ENCODE assay signal across 17 cellular contexts in genomic region chr2:107068502-107068901, GRCh38.
DNase-seq lines count a peak whose midpoint lies in the region; ATAC-seq, FAIRE-seq and TF ChIP-seq lines count a peak whose summit lies in the region.
"Had no signal": no experiment of that assay in that cellular context is flagged by ENCODE, and none has a peak within 500 bp of the region (broad histone marks: within the 10 kb centered on the region; RNA-seq: fewer than 3 reads in every experiment).

No MANE protein-coding gene starts in this region.

- H3K9me3 Mint-ChIP-seq in GM23338, result no peaks in the 10 kb centered on the region
- H3K9me3 Mint-ChIP-seq in nephron progenitor cell, result no peaks in the 10 kb centered on the region
- H3K9me3 Mint-ChIP-seq in type B pancreatic cell, result no peaks in the 10 kb centered on the region

- peak overlapping the region; percentile 33 for H2AFZ ChIP-seq in GM23338
- H2AFZ ChIP-seq: GM23248 had no signal

- H3K4me3 ChIP-seq in GM23338, result no peak overlapping the region
- H3K4me3 ChIP-seq: BLaER1 treated with 17β-estradiol and CSF1 and Interleukin-3, amounts not matched to agents 10 nM and 100 nM; GM12878; GM23248 had no signal

- H4K20me1 ChIP-seq in GM23338 (replicated peaks; ENCODE audit: insufficient read depth), result no peaks in the 10 kb centered on the region
- H4K20me1 ChIP-seq: BLaER1 treated with 17β-estradiol and CSF1 and Interleukin-3, amounts not matched to agents 10 nM and 100 nM had no signal

- no peak overlapping the region for H3K4me2 ChIP-seq in GM23338
- H3K4me2 ChIP-seq: BLaER1 treated with 17β-estradiol and CSF1 and Interleukin-3, amounts not matched to agents 10 nM and 100 nM had no signal

- H3K27me3 Mint-ChIP-seq in GM23338 (ENCODE audit: insufficient read depth, low read depth, poor library complexity) (peaks cover 3% of the 10 kb centered on the region), nephron progenitor cell (ENCODE audit: low read depth, poor library complexity) (peaks cover 3% of the 10 kb centered on the region), type B pancreatic cell (peaks cover 2% of the 10 kb centered on the region)
- H3K27me3 Mint-ChIP-seq: CD4-positive, CD25-positive, alpha-beta regulatory T cell had no signal

- TF ChIP-seq CTCF in GM23338 (conservative IDR thresholded peaks at IDR 0.05; ENCODE audit: low read depth in 2 of 2) (no peak), nephron progenitor cell (IDR thresholded peaks at IDR 0.05) (no peak), type B pancreatic cell (conservative IDR thresholded peaks at IDR 0.05) (no peak)

- H3K4me1 Mint-ChIP-seq in GM23338 (peaks cover 11% of the 10 kb centered on the region; the same call in 2 of the 3 replicates), nephron progenitor cell (peaks cover 78% of the 10 kb centered on the region), type B pancreatic cell (ENCODE audit: unreplicated experiment) (peaks cover 33% of the 10 kb centered on the region)
- H3K4me1 Mint-ChIP-seq: CD4-positive, CD25-positive, alpha-beta regulatory T cell had no signal

- peaks cover 16% of the 10 kb centered on the region for H3K4me1 ChIP-seq in GM23338 (ENCODE audit: insufficient read depth)

- H3K36me3 Mint-ChIP-seq in GM23338 (ENCODE audit: low read depth) (no peaks in the 10 kb centered on the region), nephron progenitor cell (ENCODE audit: low read depth) (no peaks in the 10 kb centered on the region), type B pancreatic cell (no peaks in the 10 kb centered on the region)
- H3K36me3 Mint-ChIP-seq: CD4-positive, CD25-positive, alpha-beta regulatory T cell had no signal

- no peaks in the 10 kb centered on the region for H3F3A ChIP-seq in GM23338 (replicated peaks; ENCODE audit: low read depth)

- no peaks in the 10 kb centered on the region for H3K9me2 ChIP-seq in GM23338 (ENCODE audit: insufficient read depth)

- no peak for ATAC-seq in GM23338
- ATAC-seq in GM18519 (IDR thresholded peaks at IDR 0.05; ENCODE audit: low FRiP score, unreplicated experiment), result no peak
- no peak for ATAC-seq in HG02642 (IDR thresholded peaks at IDR 0.05; ENCODE audit: poor library complexity, unreplicated experiment)
- ATAC-seq: GM12878 had no signal

- no peaks in the 10 kb centered on the region for H3K27me3 ChIP-seq in GM23338 (ENCODE audit: insufficient read depth)
- H3K27me3 ChIP-seq: BLaER1 treated with 17β-estradiol and CSF1 and Interleukin-3, amounts not matched to agents 10 nM and 100 nM had no signal

- peak; percentile 74 for FAIRE-seq in endometrium (lab: Jason Lieb, UNC)
- FAIRE-seq: GM12878, GM18507, HTR-8/SVneo had no signal

- no peaks in the 10 kb centered on the region for H3K79me2 ChIP-seq in GM23338 (replicated peaks; ENCODE audit: insufficient read depth)

- H3K27ac ChIP-seq in GM23338 (ENCODE audit: low read depth), result no peak overlapping the region
- H3K27ac ChIP-seq: BLaER1 treated with 17β-estradiol and CSF1 and Interleukin-3, amounts not matched to agents 10 nM and 100 nM; GM23248 had no signal

- H3K27ac Mint-ChIP-seq in GM23338 (no peak overlapping the region), nephron progenitor cell (peak overlapping the region; percentile 77), type B pancreatic cell (no peak overlapping the region)
- H3K27ac Mint-ChIP-seq: CD4-positive, CD25-positive, alpha-beta regulatory T cell had no signal

- no peak for DNase-seq in GM23338 (ENCODE audit: low spot score)
- DNase-seq in nephron progenitor cell, result no peak
- no peak for DNase-seq in type B pancreatic cell (ENCODE audit: extremely low spot score, unreplicated experiment)
- DNase-seq in dermis blood vessel endothelial cell, result no peak
- DNase-seq: ACHN; Calu3; CD4-positive, CD25-positive, alpha-beta regulatory T cell; DMS 273 treated with DMSO at 0.1 percent for 48 hours; GM23248; H7 had no signal

- H3K4me3 Mint-ChIP-seq in GM23338 (no peak overlapping the region), nephron progenitor cell (peak overlapping the region; percentile 20), type B pancreatic cell (peak overlapping the region; percentile 8)
- H3K4me3 Mint-ChIP-seq: CD4-positive, CD25-positive, alpha-beta regulatory T cell had no signal

- H3K36me3 ChIP-seq in GM23338 (ENCODE audit: insufficient read depth), result no peaks in the 10 kb centered on the region
- H3K36me3 ChIP-seq: BLaER1 treated with 17β-estradiol and CSF1 and Interleukin-3, amounts not matched to agents 10 nM and 100 nM had no signal

TF ChIP-seq in GM23338, 12 proteins besides CTCF, POLR2A, EP300 and RAD21 (continues in another document):
- no peak for TF ChIP-seq REST (IDR thresholded peaks at IDR 0.05; ENCODE audit: unreplicated experiment)
- TF ChIP-seq, protein P1, sequence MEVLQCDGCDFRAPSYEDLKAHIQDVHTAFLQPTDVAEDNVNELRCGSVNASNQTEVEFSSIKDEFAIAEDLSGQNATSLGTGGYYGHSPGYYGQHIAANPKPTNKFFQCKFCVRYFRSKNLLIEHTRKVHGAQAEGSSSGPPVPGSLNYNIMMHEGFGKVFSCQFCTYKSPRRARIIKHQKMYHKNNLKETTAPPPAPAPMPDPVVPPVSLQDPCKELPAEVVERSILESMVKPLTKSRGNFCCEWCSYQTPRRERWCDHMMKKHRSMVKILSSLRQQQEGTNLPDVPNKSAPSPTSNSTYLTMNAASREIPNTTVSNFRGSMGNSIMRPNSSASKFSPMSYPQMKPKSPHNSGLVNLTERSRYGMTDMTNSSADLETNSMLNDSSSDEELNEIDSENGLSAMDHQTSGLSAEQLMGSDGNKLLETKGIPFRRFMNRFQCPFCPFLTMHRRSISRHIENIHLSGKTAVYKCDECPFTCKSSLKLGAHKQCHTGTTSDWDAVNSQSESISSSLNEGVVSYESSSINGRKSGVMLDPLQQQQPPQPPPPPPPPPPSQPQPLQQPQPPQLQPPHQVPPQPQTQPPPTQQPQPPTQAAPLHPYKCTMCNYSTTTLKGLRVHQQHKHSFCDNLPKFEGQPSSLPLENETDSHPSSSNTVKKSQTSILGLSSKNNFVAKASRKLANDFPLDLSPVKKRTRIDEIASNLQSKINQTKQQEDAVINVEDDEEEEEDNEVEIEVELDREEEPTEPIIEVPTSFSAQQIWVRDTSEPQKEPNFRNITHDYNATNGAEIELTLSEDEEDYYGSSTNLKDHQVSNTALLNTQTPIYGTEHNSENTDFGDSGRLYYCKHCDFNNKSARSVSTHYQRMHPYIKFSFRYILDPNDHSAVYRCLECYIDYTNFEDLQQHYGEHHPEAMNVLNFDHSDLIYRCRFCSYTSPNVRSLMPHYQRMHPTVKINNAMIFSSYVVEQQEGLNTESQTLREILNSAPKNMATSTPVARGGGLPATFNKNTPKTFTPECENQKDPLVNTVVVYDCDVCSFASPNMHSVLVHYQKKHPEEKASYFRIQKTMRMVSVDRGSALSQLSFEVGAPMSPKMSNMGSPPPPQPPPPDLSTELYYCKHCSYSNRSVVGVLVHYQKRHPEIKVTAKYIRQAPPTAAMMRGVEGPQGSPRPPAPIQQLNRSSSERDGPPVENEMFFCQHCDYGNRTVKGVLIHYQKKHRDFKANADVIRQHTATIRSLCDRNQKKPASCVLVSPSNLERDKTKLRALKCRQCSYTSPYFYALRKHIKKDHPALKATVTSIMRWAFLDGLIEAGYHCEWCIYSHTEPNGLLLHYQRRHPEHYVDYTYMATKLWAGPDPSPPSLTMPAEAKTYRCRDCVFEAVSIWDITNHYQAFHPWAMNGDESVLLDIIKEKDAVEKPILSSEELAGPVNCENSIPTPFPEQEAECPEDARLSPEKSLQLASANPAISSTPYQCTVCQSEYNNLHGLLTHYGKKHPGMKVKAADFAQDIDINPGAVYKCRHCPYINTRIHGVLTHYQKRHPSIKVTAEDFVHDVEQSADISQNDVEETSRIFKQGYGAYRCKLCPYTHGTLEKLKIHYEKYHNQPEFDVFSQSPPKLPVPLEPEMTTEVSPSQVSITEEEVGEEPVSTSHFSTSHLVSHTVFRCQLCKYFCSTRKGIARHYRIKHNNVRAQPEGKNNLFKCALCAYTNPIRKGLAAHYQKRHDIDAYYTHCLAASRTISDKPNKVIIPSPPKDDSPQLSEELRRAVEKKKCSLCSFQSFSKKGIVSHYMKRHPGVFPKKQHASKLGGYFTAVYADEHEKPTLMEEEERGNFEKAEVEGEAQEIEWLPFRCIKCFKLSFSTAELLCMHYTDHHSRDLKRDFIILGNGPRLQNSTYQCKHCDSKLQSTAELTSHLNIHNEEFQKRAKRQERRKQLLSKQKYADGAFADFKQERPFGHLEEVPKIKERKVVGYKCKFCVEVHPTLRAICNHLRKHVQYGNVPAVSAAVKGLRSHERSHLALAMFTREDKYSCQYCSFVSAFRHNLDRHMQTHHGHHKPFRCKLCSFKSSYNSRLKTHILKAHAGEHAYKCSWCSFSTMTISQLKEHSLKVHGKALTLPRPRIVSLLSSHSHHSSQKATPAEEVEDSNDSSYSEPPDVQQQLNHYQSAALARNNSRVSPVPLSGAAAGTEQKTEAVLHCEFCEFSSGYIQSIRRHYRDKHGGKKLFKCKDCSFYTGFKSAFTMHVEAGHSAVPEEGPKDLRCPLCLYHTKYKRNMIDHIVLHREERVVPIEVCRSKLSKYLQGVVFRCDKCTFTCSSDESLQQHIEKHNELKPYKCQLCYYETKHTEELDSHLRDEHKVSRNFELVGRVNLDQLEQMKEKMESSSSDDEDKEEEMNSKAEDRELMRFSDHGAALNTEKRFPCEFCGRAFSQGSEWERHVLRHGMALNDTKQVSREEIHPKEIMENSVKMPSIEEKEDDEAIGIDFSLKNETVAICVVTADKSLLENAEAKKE (CRISPR knock-in tag; IDR thresholded peaks at IDR 0.05), result no peak
